7 cellular contexts compared by ENCODE assay signal in the genomic region with DNA sequence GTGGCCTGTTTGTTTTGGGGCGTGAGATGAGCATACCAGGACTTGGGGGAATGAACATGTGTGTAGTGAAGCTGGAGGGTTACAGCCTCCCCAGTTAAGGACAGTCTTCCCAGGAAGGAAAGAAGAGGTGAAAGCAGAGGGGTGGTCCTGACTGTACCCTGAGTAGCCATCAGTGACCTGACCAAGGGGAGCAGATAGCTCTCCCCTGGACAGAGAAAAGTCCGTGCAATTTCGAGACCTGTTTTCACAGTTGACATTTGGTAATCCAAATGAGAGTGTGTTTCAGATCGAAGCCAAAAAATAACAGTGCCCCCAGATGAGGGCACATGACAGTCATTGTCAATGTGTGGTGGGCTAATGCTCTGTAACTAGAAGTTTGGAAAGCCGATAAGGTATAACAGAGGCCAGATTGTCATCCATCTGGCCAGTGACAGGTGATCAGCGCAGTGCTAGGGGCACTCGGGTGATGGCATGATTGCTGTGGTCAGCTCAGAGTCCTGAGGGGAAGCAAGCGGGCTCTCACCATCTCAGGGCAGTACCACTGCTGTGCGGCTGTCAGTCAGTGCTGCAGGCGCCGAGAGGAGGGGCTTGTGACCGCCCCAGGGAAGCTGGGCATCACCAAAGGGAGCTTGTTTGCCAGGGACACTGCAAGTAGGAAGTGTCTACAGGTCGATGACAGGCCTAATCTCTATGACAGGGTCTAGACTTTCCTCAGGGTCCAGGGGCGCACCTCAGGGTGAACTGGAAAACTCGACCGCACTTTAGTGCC. TPM values are rescaled to one million over a fixed set of nuclear protein-coding genes. Genes with fewer than 3 reads are reported as not detected.
A peak's percentile ranks its signal among the peaks of the same experiment; 100 is the strongest.
DNase-seq lines count a peak whose midpoint lies in the region; ATAC-seq and FAIRE-seq lines count a peak whose summit lies in the region.

No MANE protein-coding gene starts in this region.

- ATAC-seq in natural killer cell treated with Interleukin-12 subunit alpha and Interleukin-12 subunit beta and Interleukin-15 and Interleukin-18, amount 100 ng/mL, for 72 hours = no peak
- ATAC-seq in GM21367 (IDR thresholded peaks at IDR 0.05; ENCODE audit: unreplicated experiment) = no peak
- ATAC-seq in HG02870 (IDR thresholded peaks at IDR 0.05; ENCODE audit: unreplicated experiment) = no peak

- peak; percentile 33 for FAIRE-seq in GM19239 (lab: Jason Lieb, UNC)

- H3K4me3 Mint-ChIP-seq in natural killer cell treated with Interleukin-12 subunit alpha and Interleukin-12 subunit beta and Interleukin-15 and Interleukin-18, amount 100 ng/mL, for 72 hours = peak overlapping the region; percentile 99

- peak overlapping the region; percentile 88 for H3K27ac ChIP-seq in cingulate gyrus (ENCODE audit: low read depth, low read length)

- H3K9me3 Mint-ChIP-seq in natural killer cell treated with Interleukin-12 subunit alpha and Interleukin-12 subunit beta and Interleukin-15 and Interleukin-18, amount 100 ng/mL, for 72 hours = no peaks in the 10 kb centered on the region

- H3K4me1 Mint-ChIP-seq in natural killer cell treated with Interleukin-12 subunit alpha and Interleukin-12 subunit beta and Interleukin-15 and Interleukin-18, amount 100 ng/mL, for 72 hours (ENCODE audit: low read depth in 2 of 2) = peaks cover 18 to 30% of the 10 kb centered on the region in 2 donors

- peak overlapping the region; percentile 93 to 94 for H3K27ac Mint-ChIP-seq in natural killer cell treated with Interleukin-12 subunit alpha and Interleukin-12 subunit beta and Interleukin-15 and Interleukin-18, amount 100 ng/mL, for 72 hours

- DNase-seq in GM19239 (ENCODE audit: insufficient read length, low spot score) (no peak), NCI-H69 (lab: John Stamatoyannopoulos, UW) (peak; percentile 51), medulla oblongata (ENCODE audit: extremely low spot score) (no peak)
- no peak for DNase-seq in natural killer cell treated with Interleukin-12 subunit alpha and Interleukin-12 subunit beta and Interleukin-15 and Interleukin-18, amount 100 ng/mL, for 72 hours (ENCODE audit: low spot score)

- no peaks in the 10 kb centered on the region for H3K27me3 Mint-ChIP-seq in natural killer cell treated with Interleukin-12 subunit alpha and Interleukin-12 subunit beta and Interleukin-15 and Interleukin-18, amount 100 ng/mL, for 72 hours

- H3K36me3 Mint-ChIP-seq in natural killer cell treated with Interleukin-12 subunit alpha and Interleukin-12 subunit beta and Interleukin-15 and Interleukin-18, amount 100 ng/mL, for 72 hours = peaks cover 25% of the 10 kb centered on the region

RNA-seq across cellular contexts. Expression of a gene that starts 1.1 kb away (rescaled TPM):
- 100 to 1,000 TPM; 401 to 499 TPM for total RNA-seq in natural killer cell treated with Interleukin-12 subunit alpha and Interleukin-12 subunit beta and Interleukin-15 and Interleukin-18, amount 100 ng/mL, for 72 hours

RNA-seq across cellular contexts. Expression of a gene that starts 11.7 kb away (rescaled TPM):
- total RNA-seq in natural killer cell treated with Interleukin-12 subunit alpha and Interleukin-12 subunit beta and Interleukin-15 and Interleukin-18, amount 100 ng/mL, for 72 hours = 100 to 1,000 TPM; 188 to 245 TPM

RNA-seq across cellular contexts. Expression of a gene that starts 44.4 kb away (rescaled TPM):
- total RNA-seq in natural killer cell treated with Interleukin-12 subunit alpha and Interleukin-12 subunit beta and Interleukin-15 and Interleukin-18, amount 100 ng/mL, for 72 hours = 10 to 100 TPM; 49.2 to 87.5 TPM
